ENCODE assay signal across 12 cellular contexts in genomic region chr22:38707984-38708383, GRCh38. TPM values are rescaled to one million over a fixed set of nuclear protein-coding genes. Genes with fewer than 3 reads are reported as not detected.
DNase-seq lines count a peak whose midpoint lies in the region; ATAC-seq, FAIRE-seq and TF ChIP-seq lines count a peak whose summit lies in the region.
"Had no signal": no experiment of that assay in that cellular context is flagged by ENCODE, and none has a peak within 500 bp of the region (broad histone marks: within the 10 kb centered on the region; RNA-seq: fewer than 3 reads in every experiment).

No MANE protein-coding gene starts in this region.

- dilution Hi-C loops in IMR-90 (cut with HindIII; ENCODE audit: low sequenced_read_pairs, unreplicated experiment), result no loop called here

- H3K79me1 ChIP-seq in IMR-90 (ENCODE audit: low read depth in 1 of 2, low read length in 2 of 2), result peaks cover 16 to 67% of the 10 kb centered on the region in 2 experiments; a peak in 2 of 4 replicates

- no peak for TF ChIP-seq EP300 in GM12878 (IDR thresholded peaks at IDR 0.05; ENCODE audit: borderline replicate concordance in 1 of 2, control insufficient read depth in 1 of 2, low read depth in 2 of 2, low read length in 2 of 2)

- H3K4ac ChIP-seq in IMR-90 (ENCODE audit: low read depth, low read length), result no peak overlapping the region

- no peak overlapping the region for H3K4me3 ChIP-seq in CD8-positive, alpha-beta T cell (ENCODE audit: low read depth, low read length)
- H3K4me3 ChIP-seq in IMR-90 (ENCODE audit: insufficient read depth, low read depth, low read length) (no peak overlapping the region), GM12878 (peak overlapping the region; percentile 95), brain microvascular endothelial cell (ENCODE audit: low read depth, low read length) (no peak overlapping the region)

- H3K4me3 Mint-ChIP-seq in CD8-positive, alpha-beta T cell, result peak overlapping the region; percentile 93
- peak overlapping the region; percentile 77 for H3K4me3 Mint-ChIP-seq in neural crest cell

- H3K36me3 Mint-ChIP-seq in CD8-positive, alpha-beta T cell, result peaks cover 39% of the 10 kb centered on the region
- peaks cover 7% of the 10 kb centered on the region for H3K36me3 Mint-ChIP-seq in neural crest cell (ENCODE audit: low read depth)

- no peak overlapping the region for H3K56ac ChIP-seq in IMR-90 (ENCODE audit: extremely low read depth, insufficient read depth, low read length)

- WGBS in IMR-90 (ENCODE audit: extremely low coverage in 2 of 2, insufficient read length in 1 of 2), 2 experiments, result no CpG with 5 or more reads among the region's 3 CpGs
- WGBS in GM12878 (ENCODE audit: insufficient coverage, insufficient replicate concordance, low lambda C conversion rate, missing lambda C conversion rate), result 78% methylated on average over 3 of the region's 3 CpGs

- H3K4me2 ChIP-seq in IMR-90 (ENCODE audit: low read depth, low read length), result no peak overlapping the region
- H3K4me2 ChIP-seq in GM12878 (ENCODE audit: control insufficient read depth, insufficient read depth), result peak overlapping the region; percentile 60

- no peaks in the 10 kb centered on the region for H3K27me3 ChIP-seq in CD8-positive, alpha-beta T cell (ENCODE audit: insufficient read depth, low read length)
- no peaks in the 10 kb centered on the region for H3K27me3 ChIP-seq in IMR-90 (ENCODE audit: control insufficient read depth, insufficient read depth, low read length)
- H3K27me3 ChIP-seq in GM12878 (replicated peaks in 1 of 2; ENCODE audit: control insufficient read depth in 2 of 2, insufficient read depth in 2 of 2, low read length in 1 of 2), result no peaks in the 10 kb centered on the region
- no peaks in the 10 kb centered on the region for H3K27me3 ChIP-seq in brain microvascular endothelial cell (replicated peaks)
- H3K27me3 ChIP-seq: tibial nerve had no signal

- no peak overlapping the region for H3K9ac ChIP-seq in IMR-90 (ENCODE audit: low read depth, low read length)
- H3K9ac ChIP-seq in GM12878 (ENCODE audit: control insufficient read depth, insufficient read depth, low read length), result no peak overlapping the region

- no peak overlapping the region for H3K27ac ChIP-seq in CD8-positive, alpha-beta T cell (ENCODE audit: low read depth, low read length)
- H3K27ac ChIP-seq in IMR-90 (ENCODE audit: insufficient read depth, low read length), result no peak overlapping the region
- H3K27ac ChIP-seq in GM12878 (ENCODE audit: control insufficient read depth, insufficient read depth), result no peak overlapping the region
- no peak overlapping the region for H3K27ac ChIP-seq in brain microvascular endothelial cell

- H2AK5ac ChIP-seq in IMR-90 (ENCODE audit: low read depth, low read length), result no peak overlapping the region

- no peaks in the 10 kb centered on the region for H3K27me3 Mint-ChIP-seq in CD8-positive, alpha-beta T cell (ENCODE audit: low read depth)
- no peaks in the 10 kb centered on the region for H3K27me3 Mint-ChIP-seq in neural crest cell (ENCODE audit: low read depth)

- no peaks in the 10 kb centered on the region for H3K36me3 ChIP-seq in CD8-positive, alpha-beta T cell (ENCODE audit: insufficient read depth, low read length)
- H3K36me3 ChIP-seq in IMR-90 (ENCODE audit: control insufficient read depth, insufficient read depth, low read length) (peaks cover 3% of the 10 kb centered on the region), GM12878 (ENCODE audit: control insufficient read depth in 2 of 2, insufficient read depth in 2 of 2, low read length in 1 of 2) (peaks cover 0 to 10% of the 10 kb centered on the region in 2 experiments; a peak in 3 of 4 replicates), brain microvascular endothelial cell (replicated peaks) (peaks cover 5% of the 10 kb centered on the region)

- intact Hi-C loops in CD8-positive, alpha-beta T cell (cut with DNase I, micrococcal nuclease), result loop anchor here (2.0 to 10.0 kb wide), 4 partner anchors 45 to 817 kb away; partner anchors contain the start of genes ATF4 (in 1 of the 2), PICK1 (in 1 of the 2) and PLA2G6 (in 1 of the 2)
- intact Hi-C loops in IMR-90 (cut with micrococcal nuclease) (loop anchor here (10.0 kb wide), 1 partner anchor 653 kb away; the partner anchor contains the start of gene PICK1), GM12878 (cut with micrococcal nuclease; ENCODE audit: unreplicated experiment) (loop anchor here (10.0 kb wide), 1 partner anchor 203 kb away; the partner anchor contains the start of gene DDX17), posterior cingulate gyrus (cut with DNase I) (loop anchor here (10.0 kb wide), 1 partner anchor 203 kb away; the partner anchor contains the start of gene DDX17)

- H4K5ac ChIP-seq in IMR-90 (ENCODE audit: low read depth, low read length), result no peak overlapping the region

- H3K9me3 ChIP-seq in CD8-positive, alpha-beta T cell (ENCODE audit: low read length), result no peaks in the 10 kb centered on the region
- H3K9me3 ChIP-seq in IMR-90 (ENCODE audit: control insufficient read depth, insufficient read depth, low read length) (no peaks in the 10 kb centered on the region), GM12878 (replicated peaks; ENCODE audit: control insufficient read depth, insufficient read depth, low read length) (no peaks in the 10 kb centered on the region)
- H3K9me3 ChIP-seq: tibial nerve had no signal

- H2AFZ ChIP-seq in IMR-90 (replicated peaks; ENCODE audit: low read length, poor library complexity), result no peak overlapping the region
- no peak overlapping the region for H2AFZ ChIP-seq in GM12878 (ENCODE audit: control insufficient read depth, low read depth, low read length)

- no peak overlapping the region for H2BK5ac ChIP-seq in IMR-90 (ENCODE audit: low read depth, low read length, poor library complexity, severe bottlenecking)

- CTCF ChIA-PET in CD8-positive, alpha-beta T cell (lab: Charles Lee), result interaction anchor here (1.0 to 3.6 kb wide), 8 partner anchors 17 to 656 kb away, joined by 3 to 12 read pairs (median 4); no protein-coding TSS in a partner anchor
- CTCF ChIA-PET in IMR-90 (lab: Yijun Ruan, JAX), result interaction anchor here (1.2 kb wide), 1 partner anchor 17 kb away, joined by 4 read pairs; no protein-coding TSS in a partner anchor
- CTCF ChIA-PET in GM12878 (lab: Yijun Ruan, JAX), result interaction anchor here (0.6 to 3.1 kb wide), 7 partner anchors 9 to 55 kb away, joined by 4 to 17 read pairs (median 9); partner anchors contain the start of gene TOMM22

- TF ChIP-seq POLR2A in IMR-90 (IDR thresholded peaks at IDR 0.05; ENCODE audit: low read depth, low read length) (no peak), GM12878 (IDR thresholded peaks at IDR 0.05; ENCODE audit: low read depth, low read length) (no peak)

- H3K14ac ChIP-seq in IMR-90 (replicated peaks; ENCODE audit: low read depth, low read length), result no peak overlapping the region

- H3K79me2 ChIP-seq in GM12878 (ENCODE audit: control insufficient read depth, insufficient read depth, low read length), result peaks cover 70% of the 10 kb centered on the region

- no peak overlapping the region for H3K18ac ChIP-seq in IMR-90 (ENCODE audit: low read depth, low read length)

- no peak overlapping the region for H2BK120ac ChIP-seq in IMR-90 (ENCODE audit: low read depth, low read length)

- H2BK20ac ChIP-seq in IMR-90 (ENCODE audit: low read depth, low read length), result no peak overlapping the region

- BruUV-seq in IMR-90 (replicated peaks; lab: Mats Ljungman, UMichigan) (no TSS peak), GM12878 (replicated peaks; lab: Mats Ljungman, UMichigan) (no TSS peak)

- H2BK15ac ChIP-seq in IMR-90 (ENCODE audit: low read depth, low read length), result no peak overlapping the region

- H3K27ac Mint-ChIP-seq in CD8-positive, alpha-beta T cell, result peak overlapping the region; percentile 2
- H3K27ac Mint-ChIP-seq in neural crest cell (ENCODE audit: unreplicated experiment), result no peak overlapping the region

- H4K91ac ChIP-seq in IMR-90 (ENCODE audit: insufficient read depth, low read depth, low read length), result no peak overlapping the region

- H3K9me1 ChIP-seq in IMR-90 (ENCODE audit: insufficient read depth, low read length), result peaks cover 24% of the 10 kb centered on the region

- POLR2A ChIA-PET in CD8-positive, alpha-beta T cell (lab: Charles Lee), result interaction anchor here (0.7 to 5.1 kb wide), 5 partner anchors 10 to 44 kb away, joined by 3 to 71 read pairs (median 4); partner anchors contain the start of gene TOMM22
- POLR2A ChIA-PET in IMR-90 (lab: Charles Lee; ENCODE audit: unreplicated experiment) (no interaction called here), GM12878 (lab: Charles Lee) (interaction anchor here (0.6 to 3.3 kb wide), 6 partner anchors 10 to 1171 kb away, joined by 3 to 39 read pairs (median 10); partner anchors contain the start of gene TOMM22)

- H3K9me3 Mint-ChIP-seq in CD8-positive, alpha-beta T cell, result no peaks in the 10 kb centered on the region
- H3K9me3 Mint-ChIP-seq in neural crest cell, result no peaks in the 10 kb centered on the region

- ATAC-seq in CD8-positive, alpha-beta T cell, result no peak
- no peak for ATAC-seq in IMR-90 (ENCODE audit: low read depth)
- ATAC-seq in GM12878, result no peak
- no peak for ATAC-seq in HG03108 (IDR thresholded peaks at IDR 0.05; ENCODE audit: unreplicated experiment)

- peaks cover 41% of the 10 kb centered on the region for H3K4me1 ChIP-seq in CD8-positive, alpha-beta T cell (ENCODE audit: insufficient read depth, low read length)
- H3K4me1 ChIP-seq in IMR-90 (ENCODE audit: control insufficient read depth, insufficient read depth, low read length) (peaks cover 4% of the 10 kb centered on the region; the same call in 1 of the 2 replicates), GM12878 (ENCODE audit: control insufficient read depth, insufficient read depth, low read length) (peaks cover 21% of the 10 kb centered on the region)

- no peak for TF ChIP-seq CTCF in CD8-positive, alpha-beta T cell (IDR thresholded peaks at IDR 0.05)
- TF ChIP-seq CTCF in IMR-90 (conservative IDR thresholded peaks at IDR 0.05; ENCODE audit: low read depth, low read length), result no peak
- TF ChIP-seq CTCF in GM12878 (IDR thresholded peaks at IDR 0.05 in 2 of 3, conservative IDR thresholded peaks at IDR 0.05 in 1 of 3; ENCODE audit: control insufficient read depth in 2 of 3, extremely low read depth in 1 of 3, insufficient read depth in 1 of 3, low read depth in 3 of 3, low read length in 3 of 3), result no peak
- no peak for TF ChIP-seq CTCF in neural crest cell (conservative IDR thresholded peaks at IDR 0.05)
- TF ChIP-seq CTCF in brain microvascular endothelial cell (IDR thresholded peaks at IDR 0.05; ENCODE audit: low read depth, low read length, missing control alignments), result no peak

- FAIRE-seq in GM12878 (lab: Jason Lieb, UNC), result no peak

- SMC1A ChIA-PET in GM12878 (lab: Charles Lee; ENCODE audit: uncharacterized antibody, unreplicated experiment), result interaction anchor here (0.7 to 5.5 kb wide), 9 partner anchors 12 to 658 kb away, joined by 3 to 54 read pairs (median 4); partner anchors contain the start of gene TOMM22

- no peak overlapping the region for H2AK9ac ChIP-seq in IMR-90 (replicated peaks; ENCODE audit: low read depth, low read length, poor library complexity)

- H4K20me1 ChIP-seq in IMR-90 (ENCODE audit: insufficient read depth, low read length) (peaks cover 62% of the 10 kb centered on the region), GM12878 (ENCODE audit: control insufficient read depth, insufficient read depth) (peaks cover 15% of the 10 kb centered on the region)

- peak overlapping the region; percentile 55; the same call in 1 of the 2 replicates for H3K23ac ChIP-seq in IMR-90 (ENCODE audit: low read depth, low read length)

- DNase-seq in CD8-positive, alpha-beta T cell, result no peak
- DNase-seq in IMR-90, result no peak
- DNase-seq in GM12878 (ENCODE audit: low read depth, low spot score), result no peak
- no peak for DNase-seq in neural crest cell (ENCODE audit: low read depth, low spot score)
- DNase-seq in brain microvascular endothelial cell, result no peak
- no peak for DNase-seq in stimulated activated CD8-positive, alpha-beta memory T cell treated with anti-CD3 and anti-CD28 coated beads, Interleukin-4, amount 100 ng/mL, for 48 hours
- no peak for DNase-seq in posterior cingulate gyrus
- DNase-seq: GOT3; NCI-H1048; stimulated activated CD4-positive, alpha-beta T cell treated with anti-CD3 and anti-CD28 coated beads, Interleukin-4, amount 100 ng/mL, for 4 hours had no signal

- H4K8ac ChIP-seq in IMR-90 (ENCODE audit: low read depth in 2 of 2, low read length in 2 of 2), result no peak overlapping the region

- RAD21 ChIA-PET in GM12878 (lab: Charles Lee; ENCODE audit: unreplicated experiment), result interaction anchor here (1.0 to 4.1 kb wide), 4 partner anchors 11 to 51 kb away, joined by 3 to 30 read pairs (median 4); partner anchors contain the start of gene TOMM22

- H3K4me1 Mint-ChIP-seq in CD8-positive, alpha-beta T cell (ENCODE audit: low read depth), result peaks cover 74% of the 10 kb centered on the region
- peaks cover 60% of the 10 kb centered on the region for H3K4me1 Mint-ChIP-seq in neural crest cell

- in situ Hi-C loops in IMR-90 (cut with MboI; ENCODE audit: low sequenced_read_pairs), result no loop called here
- in situ Hi-C loops in GM12878 (cut with MboI), result no loop called here
- in situ Hi-C loops in brain microvascular endothelial cell (cut with HindIII; ENCODE audit: low pct_ligation_motif_present, low sequenced_read_pairs), result no loop called here

- TF ChIP-seq RAD21 in IMR-90 (IDR thresholded peaks at IDR 0.05; ENCODE audit: low read length) (no peak), GM12878 (IDR thresholded peaks at IDR 0.05; ENCODE audit: insufficient read depth, low read depth, low read length) (no peak)

RNA-seq across cellular contexts. Expression of gene GTPBP1, which starts 2.2 kb away (rescaled TPM):
- total RNA-seq in CD8-positive, alpha-beta T cell, result 100 to 1,000 TPM; 341 to 346 TPM
- total RNA-seq in IMR-90 (2012; rRNA removed) (12.4 and 21.4 TPM in 2 replicates), GM12878 (2014; rRNA removed) (33.8 and 39.1 TPM in 2 replicates), GM12878 (2014; rRNA removed; fragmentation: Illumina TruSeq; extraction: Trizol) (20.6 and 20.8 TPM in 2 replicates), GM12878 (2021) (55.7 and 63.1 TPM in 2 replicates), neural crest cell (73.3 and 75.6 TPM in 2 replicates)
- polyA plus RNA-seq in IMR-90 (2012; rRNA removed) (24.9 and 29.5 TPM in 2 replicates), GM12878 (2011; rRNA removed) (28.0 and 47.0 TPM in 2 replicates), GM12878 (2014; fragmentation: Illumina TruSeq; extraction: Trizol) (16.6 and 39.2 TPM in 2 replicates), GM12878 (2014; fragmentation: Nextera tagmentation; extraction: Ambion mirVana) (1 to 10 TPM in 1 of 2 experiments, under 1 TPM in 1; 0.89 to 1.9 TPM), GM12878 (2014; rRNA removed) (46.2 and 57.3 TPM in 2 replicates), GM12878 (2016; fragmentation: Nextera tagmentation; extraction: Ambion mirVana) (10 to 100 TPM; 25.7 to 29.3 TPM)
- 11.2 and 16.9 TPM in 2 replicates for polyA plus RNA-seq in IMR-90 (2012; cell fraction: cytosol; rRNA removed)
- 63.4 and 70.2 TPM in 2 replicates for polyA plus RNA-seq in IMR-90 (2012; cell fraction: nucleus; rRNA removed; ENCODE audit: low replicate concordance)
- total RNA-seq in GM12878 (2013; cell fraction: nucleolus; rRNA removed), result 156 and 196 TPM in 2 replicates
- polyA plus RNA-seq in GM12878 (2011; ENCODE audit: low read depth), result 25.3 TPM
- 32.9 and 43.9 TPM in 2 replicates for polyA plus RNA-seq in GM12878 (2011; cell fraction: cytosol; rRNA removed)
- 185 and 188 TPM in 2 replicates for polyA plus RNA-seq in GM12878 (2011; cell fraction: nucleus; rRNA removed)
- 37.0 and 38.4 TPM in 2 replicates for polyA plus RNA-seq in GM12878 (2012)
- polyA minus RNA-seq in GM12878 (2011; rRNA and poly(A)+ RNA removed), result 56.7 and 73.3 TPM in 2 replicates
- polyA minus RNA-seq in GM12878 (2011; cell fraction: cytosol; rRNA and poly(A)+ RNA removed), result 15.3 and 19.2 TPM in 2 replicates
- polyA minus RNA-seq in GM12878 (2011; cell fraction: nucleus; rRNA and poly(A)+ RNA removed), result 76.4 and 113 TPM in 2 replicates

RNA-seq across cellular contexts. Expression of gene JOSD1, which starts 7.2 kb away (rescaled TPM):
- total RNA-seq in CD8-positive, alpha-beta T cell, result 100 to 1,000 TPM; 364 to 375 TPM
- total RNA-seq in IMR-90 (2012; rRNA removed) (32.5 and 35.8 TPM in 2 replicates), GM12878 (2014; rRNA removed) (50.4 and 65.1 TPM in 2 replicates), GM12878 (2014; rRNA removed; fragmentation: Illumina TruSeq; extraction: Trizol) (37.1 and 37.9 TPM in 2 replicates), GM12878 (2021) (48.1 and 53.4 TPM in 2 replicates), neural crest cell (50.5 and 51.8 TPM in 2 replicates)
- polyA plus RNA-seq in IMR-90 (2012; rRNA removed) (28.2 and 30.2 TPM in 2 replicates), GM12878 (2011; rRNA removed) (47.4 and 54.6 TPM in 2 replicates), GM12878 (2014; fragmentation: Illumina TruSeq; extraction: Trizol) (43.9 and 48.6 TPM in 2 replicates), GM12878 (2014; fragmentation: Nextera tagmentation; extraction: Ambion mirVana) (10 to 100 TPM; 11.9 to 15.9 TPM), GM12878 (2014; rRNA removed) (50.0 and 50.8 TPM in 2 replicates), GM12878 (2016; fragmentation: Nextera tagmentation; extraction: Ambion mirVana) (1 to 10 TPM; 6.2 to 7.8 TPM)
- 16.3 and 22.1 TPM in 2 replicates for polyA plus RNA-seq in IMR-90 (2012; cell fraction: cytosol; rRNA removed)
- 36.9 and 86.4 TPM in 2 replicates for polyA plus RNA-seq in IMR-90 (2012; cell fraction: nucleus; rRNA removed; ENCODE audit: low replicate concordance)
- 42.3 and 42.8 TPM in 2 replicates for total RNA-seq in GM12878 (2013; cell fraction: nucleolus; rRNA removed)
- 24.6 TPM for polyA plus RNA-seq in GM12878 (2011; ENCODE audit: low read depth)
- 70.1 and 74.6 TPM in 2 replicates for polyA plus RNA-seq in GM12878 (2011; cell fraction: cytosol; rRNA removed)
- polyA plus RNA-seq in GM12878 (2011; cell fraction: nucleus; rRNA removed), result 35.7 and 38.5 TPM in 2 replicates
- 33.3 and 35.5 TPM in 2 replicates for polyA plus RNA-seq in GM12878 (2012)
- polyA minus RNA-seq in GM12878 (2011; rRNA and poly(A)+ RNA removed), result 46.8 and 52.2 TPM in 2 replicates
- 24.2 and 27.9 TPM in 2 replicates for polyA minus RNA-seq in GM12878 (2011; cell fraction: cytosol; rRNA and poly(A)+ RNA removed)
- polyA minus RNA-seq in GM12878 (2011; cell fraction: nucleus; rRNA and poly(A)+ RNA removed), result 11.6 and 18.6 TPM in 2 replicates

RNA-seq across cellular contexts. Expression of gene TOMM22, which starts 26.2 kb away (rescaled TPM):
- 10 to 100 TPM; 75.2 to 75.4 TPM for total RNA-seq in CD8-positive, alpha-beta T cell
- total RNA-seq in IMR-90 (2012; rRNA removed) (78.0 and 139 TPM in 2 replicates), GM12878 (2014; rRNA removed) (97.3 and 107 TPM in 2 replicates), GM12878 (2014; rRNA removed; fragmentation: Illumina TruSeq; extraction: Trizol) (87.8 and 92.6 TPM in 2 replicates), GM12878 (2021) (133 and 134 TPM in 2 replicates), neural crest cell (105 and 107 TPM in 2 replicates)
- polyA plus RNA-seq in IMR-90 (2012; rRNA removed) (31.9 and 38.7 TPM in 2 replicates), GM12878 (2011; rRNA removed) (71.8 and 89.6 TPM in 2 replicates), GM12878 (2014; fragmentation: Illumina TruSeq; extraction: Trizol) (116 and 131 TPM in 2 replicates), GM12878 (2014; fragmentation: Nextera tagmentation; extraction: Ambion mirVana) (10 to 100 TPM; 37.6 to 62.2 TPM), GM12878 (2014; rRNA removed) (69.9 and 70.8 TPM in 2 replicates), GM12878 (2016; fragmentation: Nextera tagmentation; extraction: Ambion mirVana) (100 to 1,000 TPM; 194 to 197 TPM)
- 23.3 and 33.4 TPM in 2 replicates for polyA plus RNA-seq in IMR-90 (2012; cell fraction: cytosol; rRNA removed)
- 3.9 and 15.0 TPM in 2 replicates for polyA plus RNA-seq in IMR-90 (2012; cell fraction: nucleus; rRNA removed; ENCODE audit: low replicate concordance)
- 12.9 and 15.1 TPM in 2 replicates for total RNA-seq in GM12878 (2013; cell fraction: nucleolus; rRNA removed)
- polyA plus RNA-seq in GM12878 (2011; ENCODE audit: low read depth), result 32.5 TPM
- 39.3 and 54.7 TPM in 2 replicates for polyA plus RNA-seq in GM12878 (2011; cell fraction: cytosol; rRNA removed)
- polyA plus RNA-seq in GM12878 (2011; cell fraction: nucleus; rRNA removed), result 23.3 and 25.9 TPM in 2 replicates
- polyA plus RNA-seq in GM12878 (2012), result 55.0 and 72.2 TPM in 2 replicates
- polyA minus RNA-seq in GM12878 (2011; rRNA and poly(A)+ RNA removed), result 35.8 and 38.8 TPM in 2 replicates
- polyA minus RNA-seq in GM12878 (2011; cell fraction: cytosol; rRNA and poly(A)+ RNA removed), result 20.8 and 24.8 TPM in 2 replicates
- polyA minus RNA-seq in GM12878 (2011; cell fraction: nucleus; rRNA and poly(A)+ RNA removed), result 6.9 and 9.3 TPM in 2 replicates

RNA-seq across cellular contexts. Expression of gene SUN2, which starts 47.8 kb away (rescaled TPM):
- 100 to 1,000 TPM; 431 to 454 TPM for total RNA-seq in CD8-positive, alpha-beta T cell
- 25.6 and 27.8 TPM in 2 replicates for total RNA-seq in IMR-90 (2012; rRNA removed)
- 50.0 and 57.3 TPM in 2 replicates for polyA plus RNA-seq in IMR-90 (2012; rRNA removed)
- 42.6 and 49.1 TPM in 2 replicates for polyA plus RNA-seq in IMR-90 (2012; cell fraction: cytosol; rRNA removed)
- polyA plus RNA-seq in IMR-90 (2012; cell fraction: nucleus; rRNA removed; ENCODE audit: low replicate concordance), result 32.0 and 72.8 TPM in 2 replicates
- total RNA-seq in GM12878 (2013; cell fraction: nucleolus; rRNA removed), result 163 and 168 TPM in 2 replicates
- 69.8 and 87.5 TPM in 2 replicates for total RNA-seq in GM12878 (2014; rRNA removed)
- total RNA-seq in GM12878 (2014; rRNA removed; fragmentation: Illumina TruSeq; extraction: Trizol), result 30.6 and 33.1 TPM in 2 replicates
- 93.4 and 107 TPM in 2 replicates for total RNA-seq in GM12878 (2021)
- 26.3 TPM for polyA plus RNA-seq in GM12878 (2011; ENCODE audit: low read depth)
- 18.6 and 38.7 TPM in 2 replicates for polyA plus RNA-seq in GM12878 (2011; rRNA removed)
- 48.0 and 68.9 TPM in 2 replicates for polyA plus RNA-seq in GM12878 (2011; cell fraction: cytosol; rRNA removed)
- polyA plus RNA-seq in GM12878 (2011; cell fraction: nucleus; rRNA removed), result 156 and 202 TPM in 2 replicates
- polyA plus RNA-seq in GM12878 (2012), result 56.9 and 62.2 TPM in 2 replicates
- 8.7 and 26.2 TPM in 2 replicates for polyA plus RNA-seq in GM12878 (2014; fragmentation: Illumina TruSeq; extraction: Trizol)
- polyA plus RNA-seq in GM12878 (2014; fragmentation: Nextera tagmentation; extraction: Ambion mirVana), result under 1 TPM; 0.18 to 0.95 TPM
- 78.0 and 103 TPM in 2 replicates for polyA plus RNA-seq in GM12878 (2014; rRNA removed)
- polyA plus RNA-seq in GM12878 (2016; fragmentation: Nextera tagmentation; extraction: Ambion mirVana), result 10 to 100 TPM; 10.4 to 40.8 TPM
- 49.2 and 105 TPM in 2 replicates for polyA minus RNA-seq in GM12878 (2011; rRNA and poly(A)+ RNA removed)
- 31.7 and 37.9 TPM in 2 replicates for polyA minus RNA-seq in GM12878 (2011; cell fraction: cytosol; rRNA and poly(A)+ RNA removed)
- polyA minus RNA-seq in GM12878 (2011; cell fraction: nucleus; rRNA and poly(A)+ RNA removed), result 52.8 and 89.5 TPM in 2 replicates
- total RNA-seq in neural crest cell, result 39.0 and 41.7 TPM in 2 replicates

RNA-seq across cellular contexts. Expression of gene CBY1, which starts 51.5 kb away (rescaled TPM):
- 1 to 10 TPM; 7.6 to 8.9 TPM for total RNA-seq in CD8-positive, alpha-beta T cell
- total RNA-seq in IMR-90 (2012; rRNA removed), result 13.8 and 14.2 TPM in 2 replicates
- 25.4 and 30.0 TPM in 2 replicates for polyA plus RNA-seq in IMR-90 (2012; rRNA removed)
- polyA plus RNA-seq in IMR-90 (2012; cell fraction: cytosol; rRNA removed), result 16.5 and 23.9 TPM in 2 replicates
- 8.7 and 26.5 TPM in 2 replicates for polyA plus RNA-seq in IMR-90 (2012; cell fraction: nucleus; rRNA removed; ENCODE audit: low replicate concordance)
- 17.7 and 20.7 TPM in 2 replicates for total RNA-seq in GM12878 (2013; cell fraction: nucleolus; rRNA removed)
- 7.0 and 7.3 TPM in 2 replicates for total RNA-seq in GM12878 (2014; rRNA removed)
- total RNA-seq in GM12878 (2014; rRNA removed; fragmentation: Illumina TruSeq; extraction: Trizol), result 7.0 and 7.4 TPM in 2 replicates
- total RNA-seq in GM12878 (2021), result 7.7 and 8.9 TPM in 2 replicates
- polyA plus RNA-seq in GM12878 (2011; ENCODE audit: low read depth), result 7.5 TPM
- 10.5 and 12.7 TPM in 2 replicates for polyA plus RNA-seq in GM12878 (2011; rRNA removed)
- polyA plus RNA-seq in GM12878 (2011; cell fraction: cytosol; rRNA removed), result 8.1 and 8.6 TPM in 2 replicates
- 8.7 and 12.0 TPM in 2 replicates for polyA plus RNA-seq in GM12878 (2011; cell fraction: nucleus; rRNA removed)
- polyA plus RNA-seq in GM12878 (2012), result 7.4 and 10.6 TPM in 2 replicates
- polyA plus RNA-seq in GM12878 (2014; fragmentation: Illumina TruSeq; extraction: Trizol), result 13.0 TPM in 2 replicates
- 10 to 100 TPM; 12.4 to 14.5 TPM for polyA plus RNA-seq in GM12878 (2014; fragmentation: Nextera tagmentation; extraction: Ambion mirVana)
- polyA plus RNA-seq in GM12878 (2014; rRNA removed), result 9.5 and 11.4 TPM in 2 replicates
- 10 to 100 TPM; 16.8 to 18.6 TPM for polyA plus RNA-seq in GM12878 (2016; fragmentation: Nextera tagmentation; extraction: Ambion mirVana)
- polyA minus RNA-seq in GM12878 (2011; rRNA and poly(A)+ RNA removed), result 9.9 and 11.7 TPM in 2 replicates
- 2.5 TPM in 1 of 2 replicates, not detected in the other for polyA minus RNA-seq in GM12878 (2011; cell fraction: cytosol; rRNA and poly(A)+ RNA removed)
- 1.6 and 9.0 TPM in 2 replicates for polyA minus RNA-seq in GM12878 (2011; cell fraction: nucleus; rRNA and poly(A)+ RNA removed)
- 39.1 and 39.4 TPM in 2 replicates for total RNA-seq in neural crest cell
